ENCODE assay signal across 19 cellular contexts in the genomic region with DNA sequence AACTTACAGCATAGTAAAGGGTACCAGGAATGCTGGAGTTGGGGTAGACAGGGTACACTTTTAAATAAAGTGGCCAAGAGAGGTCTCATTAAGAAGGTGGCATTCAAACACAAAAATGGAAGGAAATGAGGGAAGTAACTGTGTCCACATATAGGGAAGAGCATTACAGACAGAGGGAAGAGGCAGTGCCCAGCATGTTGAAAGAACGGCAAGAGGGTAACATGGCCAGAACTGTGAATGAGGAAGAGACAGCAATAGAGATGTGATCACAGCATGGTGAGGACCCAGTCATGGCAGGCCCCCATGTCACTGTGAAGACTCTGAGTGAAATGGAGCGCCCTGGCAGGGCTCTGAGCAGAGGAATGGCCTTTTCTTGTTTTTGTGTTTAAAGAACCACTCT. TPM values are rescaled to one million over a fixed set of nuclear protein-coding genes. Genes with fewer than 3 reads are reported as not detected.
A peak's percentile ranks its signal among the peaks of the same experiment; 100 is the strongest.
DNase-seq lines count a peak whose midpoint lies in the region; ATAC-seq, FAIRE-seq and TF ChIP-seq lines count a peak whose summit lies in the region.
"Had no signal": no experiment of that assay in that cellular context is flagged by ENCODE, and none has a peak within 500 bp of the region (broad histone marks: within the 10 kb centered on the region; RNA-seq: fewer than 3 reads in every experiment).

No MANE protein-coding gene starts in this region.

- no peak overlapping the region for H3K27ac ChIP-seq in right lobe of liver
- H3K27ac ChIP-seq in HepG2 (ENCODE audit: extremely low read length, insufficient read depth, low read length), result no peak overlapping the region
- H3K27ac ChIP-seq in OCI-LY1 (ENCODE audit: low read depth, low read length, poor library complexity, severe bottlenecking), result peak overlapping the region; percentile 12
- no peak overlapping the region for H3K27ac ChIP-seq in prostate gland
- H3K27ac ChIP-seq: GM23248 had no signal

- no peak overlapping the region for H3K4me3 ChIP-seq in right lobe of liver
- H3K4me3 ChIP-seq in HepG2 (replicated peaks in 1 of 3; ENCODE audit: insufficient read depth in 1 of 3, low read depth in 2 of 3, low read length in 3 of 3), result no peak overlapping the region
- no peak overlapping the region for H3K4me3 ChIP-seq in OCI-LY1 (ENCODE audit: low read depth, low read length, poor library complexity, severe bottlenecking)
- no peak overlapping the region for H3K4me3 ChIP-seq in prostate gland
- H3K4me3 ChIP-seq: GM23248, HAP-1, MG63 had no signal

- no peaks in the 10 kb centered on the region for H3K36me3 Mint-ChIP-seq in dendritic cell treated with granulocyte-macrophage colony-stimulating factor and Interleukin-4, amounts not matched to agents 40 ng/mL and 50 ng/mL, for 4 days (ENCODE audit: low read depth)

- TF ChIP-seq POLR2A in right lobe of liver (IDR thresholded peaks at IDR 0.05) (no peak), HepG2 (IDR thresholded peaks at IDR 0.05; ENCODE audit: insufficient read depth in 1 of 2, low read depth in 2 of 2, low read length in 2 of 2) (no peak), prostate gland (IDR thresholded peaks at IDR 0.05) (no peak)

- H3K27ac Mint-ChIP-seq in dendritic cell treated with granulocyte-macrophage colony-stimulating factor and Interleukin-4, amounts not matched to agents 40 ng/mL and 50 ng/mL, for 4 days, result peak overlapping the region; percentile 76

- no peak overlapping the region for H3K4me3 Mint-ChIP-seq in dendritic cell treated with granulocyte-macrophage colony-stimulating factor and Interleukin-4, amounts not matched to agents 40 ng/mL and 50 ng/mL, for 4 days

- no peaks in the 10 kb centered on the region for H3K9me3 ChIP-seq in right lobe of liver
- H3K9me3 ChIP-seq in HepG2 (ENCODE audit: low read length), result no peaks in the 10 kb centered on the region
- 0 out of 2 replicates have a peak, but pooled peaks cover 3% of the 10 kb centered on the region for H3K9me3 ChIP-seq in OCI-LY1 (ENCODE audit: low read length)
- no peaks in the 10 kb centered on the region for H3K9me3 ChIP-seq in prostate gland
- H3K9me3 ChIP-seq: HAP-1, MG63 had no signal

- H4K20me1 ChIP-seq in HepG2 (ENCODE audit: insufficient read depth, low read length) (no peaks in the 10 kb centered on the region), OCI-LY1 (ENCODE audit: insufficient read depth, low read length) (no peaks in the 10 kb centered on the region)

- H3K27me3 Mint-ChIP-seq in dendritic cell treated with granulocyte-macrophage colony-stimulating factor and Interleukin-4, amounts not matched to agents 40 ng/mL and 50 ng/mL, for 4 days, result no peaks in the 10 kb centered on the region

- no TSS peak for BruUV-seq in HepG2 (replicated peaks; lab: Mats Ljungman, UMichigan)

- H2AFZ ChIP-seq in HepG2 (ENCODE audit: low read length) (no peak overlapping the region), OCI-LY1 (ENCODE audit: low read length) (no peak overlapping the region)
- H2AFZ ChIP-seq: GM23248 had no signal

- no peak for TF ChIP-seq RAD21 in HepG2 (CRISPR knock-in tag; IDR thresholded peaks at IDR 0.05)

- no peak overlapping the region for H3K9ac ChIP-seq in HepG2 (ENCODE audit: insufficient read depth, low read depth, low read length)
- no peak overlapping the region for H3K9ac ChIP-seq in OCI-LY1 (ENCODE audit: low read length)
- H3K9ac ChIP-seq: GM23248 had no signal

- CTCF ChIA-PET in HepG2 (lab: Yijun Ruan, JAX; ENCODE audit: low intra/inter-chr PET ratio, low total read pairs), result no interaction called here

- H3K9me2 ChIP-seq in OCI-LY1 (ENCODE audit: low read depth, low read length), result no peaks in the 10 kb centered on the region

- ATAC-seq in right lobe of liver (peak in 3 of 4 donors; percentile 8 to 16 (median 8)), HepG2 (no peak), sciatic nerve (peak; percentile 31), GM18861 (IDR thresholded peaks at IDR 0.05; ENCODE audit: unreplicated experiment) (no peak), HG03175 (IDR thresholded peaks at IDR 0.05; ENCODE audit: unreplicated experiment) (no peak)

- no peaks in the 10 kb centered on the region for H3K79me2 ChIP-seq in HepG2 (ENCODE audit: insufficient read depth, low read length)
- H3K79me2 ChIP-seq in OCI-LY1 (ENCODE audit: insufficient read depth, low read length), result no peaks in the 10 kb centered on the region

- H3F3A ChIP-seq in OCI-LY1 (ENCODE audit: insufficient read depth, low read length), result no peaks in the 10 kb centered on the region

- H3K4me2 ChIP-seq in HepG2 (ENCODE audit: low read depth, low read length) (no peak overlapping the region), OCI-LY1 (ENCODE audit: low read length) (no peak overlapping the region)

- H3K4me1 ChIP-seq in right lobe of liver (peaks cover 0 to 28% (median 8%) of the 10 kb centered on the region in 4 donors), HepG2 (ENCODE audit: insufficient read depth, low read length) (peaks cover 76% of the 10 kb centered on the region), OCI-LY1 (ENCODE audit: insufficient read depth, low read length, severe bottlenecking) (peaks cover 46% of the 10 kb centered on the region), prostate gland (replicated peaks) (no peaks in the 10 kb centered on the region)

- H3K36me3 ChIP-seq in right lobe of liver (no peaks in the 10 kb centered on the region), HepG2 (replicated peaks in 1 of 2; ENCODE audit: control insufficient read depth in 1 of 2, insufficient read depth in 2 of 2, low read length in 2 of 2) (no peaks in the 10 kb centered on the region), OCI-LY1 (ENCODE audit: insufficient read depth, low read length) (no peaks in the 10 kb centered on the region; the same call in 1 of the 2 replicates), prostate gland (no peaks in the 10 kb centered on the region)
- H3K36me3 ChIP-seq: HAP-1, MG63 had no signal

- TF ChIP-seq EP300 in HepG2 (IDR thresholded peaks at IDR 0.05; ENCODE audit: low read depth in 2 of 2, low read length in 2 of 2) (no peak), HepG2 (CRISPR knock-in tag; IDR thresholded peaks at IDR 0.05; ENCODE audit: borderline replicate concordance) (no peak)

- POLR2A ChIA-PET in HepG2 (lab: Yijun Ruan, JAX), result no interaction called here

- intact Hi-C loops in right lobe of liver (cut with DNase I), result no loop called here
- intact Hi-C loops in HepG2 (cut with micrococcal nuclease; ENCODE audit: unreplicated experiment), result no loop called here
- intact Hi-C loops in dendritic cell treated with granulocyte-macrophage colony-stimulating factor and Interleukin-4, amounts not matched to agents 40 ng/mL and 50 ng/mL, for 4 days (cut with micrococcal nuclease), result no loop called here
- intact Hi-C loops in sciatic nerve (cut with DNase I), result no loop called here
- intact Hi-C loops in prostate gland (cut with DNase I), result loop anchor here (10.0 kb wide), 1 partner anchor 1865 kb away; no protein-coding TSS in a partner anchor

- FAIRE-seq in HepG2 (lab: Jason Lieb, UNC), result no peak

- no peaks in the 10 kb centered on the region for H3K9me3 Mint-ChIP-seq in dendritic cell treated with granulocyte-macrophage colony-stimulating factor and Interleukin-4, amounts not matched to agents 40 ng/mL and 50 ng/mL, for 4 days

- H3K4me1 Mint-ChIP-seq in dendritic cell treated with granulocyte-macrophage colony-stimulating factor and Interleukin-4, amounts not matched to agents 40 ng/mL and 50 ng/mL, for 4 days (ENCODE audit: low read depth), result peaks cover 57% of the 10 kb centered on the region

- WGBS in right lobe of liver (ENCODE audit: insufficient coverage, low coverage, low lambda C conversion rate, missing lambda C conversion rate), result 63% methylated on average over 2 of the region's 2 CpGs
- 95% methylated on average over 2 of the region's 2 CpGs for WGBS in HepG2 (ENCODE audit: low lambda C conversion rate)
- WGBS in prostate gland, result 93% methylated on average over 2 of the region's 2 CpGs

- DNase-seq in right lobe of liver, result no peak
- no peak for DNase-seq in HepG2 (ENCODE audit: low spot score)
- DNase-seq in sciatic nerve (ENCODE audit: low spot score), result no peak
- DNase-seq in prostate gland (ENCODE audit: low spot score), result no peak
- DNase-seq: DMS79; GM23248; Kasumi-1; MG63; NCI-H1105 treated with DMSO at 0.1 percent for 48 hours; NCI-H187; NCI-H2107; NCI-H510A; NCI-H748 treated with DMSO at 0.1 percent for 48 hours; NK-92 treated with Interleukin-12 subunit alpha and Interleukin-12 subunit beta, amount 100 ng/mL, for 24 hours had no signal

- TF ChIP-seq CTCF in right lobe of liver (IDR thresholded peaks at IDR 0.05) (no peak), HepG2 (CRISPR knock-in tag; IDR thresholded peaks at IDR 0.05) (no peak), OCI-LY1 (IDR thresholded peaks at IDR 0.05; ENCODE audit: low read length) (no peak), prostate gland (IDR thresholded peaks at IDR 0.05) (no peak)

- H3K27me3 ChIP-seq in right lobe of liver (no peaks in the 10 kb centered on the region), HepG2 (ENCODE audit: control insufficient read depth in 1 of 2, insufficient read depth in 2 of 2, low read length in 2 of 2) (no peaks in the 10 kb centered on the region), OCI-LY1 (ENCODE audit: insufficient read depth, low read length) (no peaks in the 10 kb centered on the region), prostate gland (replicated peaks; ENCODE audit: insufficient read depth) (no peaks in the 10 kb centered on the region)
- H3K27me3 ChIP-seq: MG63 had no signal

- in situ Hi-C loops in HepG2 (cut with HindIII; ENCODE audit: extremely low pct_ligation_motif_present, low pct_unique_long_range_greater_than_20kb), result no loop called here

RNA-seq across cellular contexts. Expression of a gene that starts 35.1 kb away (rescaled TPM):
- 10 to 100 TPM; 17.1 to 24.0 (median 18.7) TPM for total RNA-seq in right lobe of liver
- 6.9 and 7.7 TPM in 2 replicates for total RNA-seq in HepG2 (2016; rRNA removed; fragmentation: Illumina TruSeq; extraction: Trizol)
- 3.0 and 3.2 TPM in 2 replicates for total RNA-seq in HepG2 (2016; cell fraction: cytosol; rRNA removed; fragmentation: Illumina TruSeq; extraction: Trizol; ENCODE audit: low read depth)
- 7.3 and 7.6 TPM in 2 replicates for total RNA-seq in HepG2 (2016; cell fraction: insoluble cytoplasmic fraction; rRNA removed; fragmentation: Illumina TruSeq; extraction: Trizol)
- total RNA-seq in HepG2 (2016; cell fraction: membrane; rRNA removed; fragmentation: Illumina TruSeq; extraction: Trizol), result 6.7 and 7.1 TPM in 2 replicates
- 13.5 and 14.4 TPM in 2 replicates for total RNA-seq in HepG2 (2016; cell fraction: nucleus; rRNA removed; fragmentation: Illumina TruSeq; extraction: Trizol)
- polyA plus RNA-seq in HepG2 (2011; rRNA removed), result 2.6 and 3.5 TPM in 2 replicates
- polyA plus RNA-seq in HepG2 (2011; cell fraction: cytosol; rRNA removed), result 1.8 and 2.3 TPM in 2 replicates
- polyA plus RNA-seq in HepG2 (2011; cell fraction: nucleus; rRNA removed), result 3.4 TPM in 2 replicates
- polyA plus RNA-seq in HepG2 (2012), result 3.9 and 4.5 TPM in 2 replicates
- polyA plus RNA-seq in HepG2 (2016; cell fraction: cytosol; fragmentation: Illumina TruSeq; extraction: Trizol; ENCODE audit: low read depth), result 2.5 and 2.9 TPM in 2 replicates
- polyA plus RNA-seq in HepG2 (2016; cell fraction: insoluble cytoplasmic fraction; fragmentation: Illumina TruSeq; extraction: Trizol; ENCODE audit: low read depth), result 8.1 and 8.6 TPM in 2 replicates
- 5.2 and 5.5 TPM in 2 replicates for polyA plus RNA-seq in HepG2 (2016; cell fraction: membrane; fragmentation: Illumina TruSeq; extraction: Trizol; ENCODE audit: low read depth)
- 7.3 and 7.8 TPM in 2 replicates for polyA plus RNA-seq in HepG2 (2016; cell fraction: nucleus; fragmentation: Illumina TruSeq; extraction: Trizol; ENCODE audit: insufficient read depth, low read depth)
- polyA minus RNA-seq in HepG2 (2011; rRNA and poly(A)+ RNA removed; ENCODE audit: low replicate concordance), result 1.5 and 1.9 TPM in 2 replicates
- polyA minus RNA-seq in HepG2 (2011; cell fraction: cytosol; rRNA and poly(A)+ RNA removed), result 5.7 and 6.2 TPM in 2 replicates
- polyA minus RNA-seq in HepG2 (2011; cell fraction: nucleus; rRNA and poly(A)+ RNA removed), result 21.9 and 25.9 TPM in 2 replicates
- 27.8 TPM for total RNA-seq in sciatic nerve
- total RNA-seq in prostate gland, result 10 to 100 TPM; 23.0 to 35.2 TPM

Comparison
In these comparisons a context has a peak if more than half of its experiments do, and no peak if none do; other contexts are left out.
1. ATAC-seq: peak in right lobe of liver (3 of 4) and sciatic nerve (single experiment); none in HepG2 (single experiment), GM18861 (single experiment) and HG03175 (single experiment).